Comparison of ENCODE assay signal across 12 cellular contexts in the genomic region with DNA sequence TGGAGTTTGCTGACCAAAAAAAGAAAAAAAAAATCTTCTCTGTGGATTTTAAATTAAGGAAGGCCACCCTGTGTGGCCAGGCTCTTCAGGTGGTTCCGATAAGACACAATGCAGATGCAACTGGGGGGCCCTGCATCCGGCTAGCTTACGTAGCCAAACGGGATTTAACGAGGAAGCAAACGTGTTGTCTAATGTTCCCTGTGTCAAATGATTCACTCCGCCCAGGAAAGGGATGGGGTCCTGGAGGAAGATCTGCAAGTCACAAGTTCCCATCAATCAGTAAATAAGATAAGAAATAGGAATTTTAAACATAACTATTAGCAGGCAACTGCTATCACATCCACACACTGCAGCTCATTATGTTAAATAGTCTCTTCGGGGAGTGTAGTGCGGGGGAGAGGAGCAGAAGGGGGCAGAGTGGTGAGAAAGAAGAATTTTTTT.
DNase-seq lines count a peak whose midpoint lies in the region; ATAC-seq, FAIRE-seq and TF ChIP-seq lines count a peak whose summit lies in the region.
"Had no signal": no experiment of that assay in that cellular context is flagged by ENCODE, and none has a peak within 500 bp of the region (broad histone marks: within the 10 kb centered on the region; RNA-seq: fewer than 3 reads in every experiment).

No MANE protein-coding gene starts in this region.

- H3K27ac Mint-ChIP-seq in astrocyte (ENCODE audit: unreplicated experiment) = peak overlapping the region; percentile 91

- H3K79me1 ChIP-seq in trophoblast cell (ENCODE audit: low read length) = peaks cover 2% of the 10 kb centered on the region

- peak overlapping the region; percentile 13 for H3K4me3 ChIP-seq in astrocyte (ENCODE audit: insufficient read depth, low read depth, low read length)
- peak overlapping the region; percentile 42 for H3K4me3 ChIP-seq in iPS-18a (ENCODE audit: low read length)
- no peak overlapping the region for H3K4me3 ChIP-seq in trophoblast cell (ENCODE audit: low read depth, low read length)

- H2BK12ac ChIP-seq in trophoblast cell (ENCODE audit: low read length) = no peak overlapping the region

- H3K4me1 Mint-ChIP-seq in astrocyte (ENCODE audit: low read depth, unreplicated experiment) = peaks cover 67% of the 10 kb centered on the region

- no peak overlapping the region for H3K4ac ChIP-seq in trophoblast cell (ENCODE audit: low read depth, low read length)

- no peak for TF ChIP-seq CTCF in astrocyte (IDR thresholded peaks at IDR 0.05; ENCODE audit: insufficient read depth, low read depth, low read length)

- H3K9me3 ChIP-seq in astrocyte (ENCODE audit: insufficient read depth, low read depth, low read length) (no peaks in the 10 kb centered on the region), iPS-18a (ENCODE audit: control insufficient read depth, low read depth, low read length) (no peaks in the 10 kb centered on the region), trophoblast cell (ENCODE audit: insufficient read depth, low read depth, low read length) (no peaks in the 10 kb centered on the region)

- peak overlapping the region; percentile 68 for H3K4me2 ChIP-seq in astrocyte (ENCODE audit: low read length)
- no peak overlapping the region for H3K4me2 ChIP-seq in trophoblast cell (ENCODE audit: low read length)

- no peak overlapping the region for H2BK5ac ChIP-seq in trophoblast cell (ENCODE audit: low read depth, low read length, poor library complexity)

- no peak overlapping the region for H4K12ac ChIP-seq in trophoblast cell (ENCODE audit: low read depth, low read length)

- H3K4me1 ChIP-seq in astrocyte (ENCODE audit: insufficient read depth, low read length) (peaks cover 31% of the 10 kb centered on the region), iPS-18a (ENCODE audit: control insufficient read depth, low read depth, low read length) (peaks cover 43% of the 10 kb centered on the region), trophoblast cell (ENCODE audit: control insufficient read depth in 1 of 2, insufficient read depth in 2 of 2, low read length in 2 of 2) (peaks cover 0 to 14% of the 10 kb centered on the region in 2 experiments)

- H3K79me2 ChIP-seq in astrocyte (ENCODE audit: insufficient read depth, low read length) = no peaks in the 10 kb centered on the region
- no peaks in the 10 kb centered on the region for H3K79me2 ChIP-seq in trophoblast cell (ENCODE audit: control insufficient read depth, insufficient read depth, low read length, poor library complexity)

- peaks cover 28% of the 10 kb centered on the region for H3K27me3 ChIP-seq in astrocyte (ENCODE audit: insufficient read depth, low read length)
- H3K27me3 ChIP-seq in iPS-18a (ENCODE audit: control insufficient read depth, insufficient read depth, low read length) = no peaks in the 10 kb centered on the region
- H3K27me3 ChIP-seq in trophoblast cell (ENCODE audit: insufficient read depth, low read length) = no peaks in the 10 kb centered on the region

- H3K14ac ChIP-seq in trophoblast cell (ENCODE audit: low read length) = no peak overlapping the region

- no peak overlapping the region for H2AK5ac ChIP-seq in trophoblast cell (ENCODE audit: low read length)

- FAIRE-seq in GM12891 (lab: Jason Lieb, UNC) = peak; percentile 35
- no peak for FAIRE-seq in astrocyte (lab: Jason Lieb, UNC)
- FAIRE-seq: colon had no signal

- peaks cover 5% of the 10 kb centered on the region for H3K9me3 Mint-ChIP-seq in astrocyte (ENCODE audit: unreplicated experiment)

- H4K20me1 ChIP-seq in astrocyte (ENCODE audit: insufficient read depth, low read length) = no peaks in the 10 kb centered on the region

- H4K91ac ChIP-seq in trophoblast cell (ENCODE audit: low read depth, low read length) = no peak overlapping the region

- H3K9ac ChIP-seq in astrocyte (ENCODE audit: low read length) (no peak overlapping the region), iPS-18a (ENCODE audit: low read length) (peak overlapping the region; percentile 41), trophoblast cell (ENCODE audit: low read length) (no peak overlapping the region)

- no peak overlapping the region for H2BK120ac ChIP-seq in trophoblast cell (ENCODE audit: insufficient read depth, low read length, poor library complexity)

- peak overlapping the region; percentile 13 for H4K8ac ChIP-seq in trophoblast cell (ENCODE audit: low read depth, low read length)

- peaks cover 10% of the 10 kb centered on the region for H3K27me3 Mint-ChIP-seq in astrocyte (ENCODE audit: low read depth, unreplicated experiment)

- no peak overlapping the region for H3K18ac ChIP-seq in trophoblast cell (ENCODE audit: low read length)

- DNase-seq in GM12891 (ENCODE audit: insufficient read length, low spot score) (no peak), astrocyte (ENCODE audit: low read depth) (no peak), trophoblast cell (no peak), activated gamma-delta T cell (lab: John Stamatoyannopoulos, UW) (no peak)
- DNase-seq: activated CD4-positive, alpha-beta T cell treated with anti-CD3 and anti-CD28 coated beads, Interleukin-2, amount 50 U/mL, for 48 hours; NCI-H510A treated with DMSO at 0.1 percent for 48 hours had no signal

- WGBS in trophoblast cell (ENCODE audit: extremely low coverage, insufficient coverage, insufficient read length) = no CpG with 5 or more reads among the region's 9 CpGs

- no peaks in the 10 kb centered on the region for H3K36me3 ChIP-seq in astrocyte (ENCODE audit: insufficient read depth, low read length)
- H3K36me3 ChIP-seq in iPS-18a (ENCODE audit: control insufficient read depth, low read depth, low read length) = no peaks in the 10 kb centered on the region
- H3K36me3 ChIP-seq in trophoblast cell (ENCODE audit: control insufficient read depth in 1 of 2, insufficient read depth in 2 of 2, low read length in 2 of 2) = no peaks in the 10 kb centered on the region

- H3K36me3 Mint-ChIP-seq in astrocyte (ENCODE audit: low read depth, unreplicated experiment) = peaks cover 2% of the 10 kb centered on the region

- H3K4me3 Mint-ChIP-seq in astrocyte (ENCODE audit: unreplicated experiment) = no peak overlapping the region

- H3K23ac ChIP-seq in trophoblast cell (ENCODE audit: low read length) = no peak overlapping the region

- H2AFZ ChIP-seq in astrocyte (ENCODE audit: low read depth, low read length) (no peak overlapping the region), trophoblast cell (ENCODE audit: insufficient read depth, low read length, poor library complexity) (no peak overlapping the region)

- ATAC-seq in GM18511 (IDR thresholded peaks at IDR 0.05; ENCODE audit: unreplicated experiment) (no peak), HG02840 (IDR thresholded peaks at IDR 0.05; ENCODE audit: low FRiP score, unreplicated experiment) (no peak), GM19328 (IDR thresholded peaks at IDR 0.05; ENCODE audit: unreplicated experiment) (no peak)
- ATAC-seq: left colon had no signal

- H3K27ac ChIP-seq in astrocyte (ENCODE audit: low read depth, low read length) = peak overlapping the region; percentile 28
- peak overlapping the region; percentile 73 for H3K27ac ChIP-seq in iPS-18a (ENCODE audit: low read length)
- no peak overlapping the region for H3K27ac ChIP-seq in trophoblast cell (ENCODE audit: low read depth, low read length)

- no peak for TF ChIP-seq POLR2A in GM12891 (IDR thresholded peaks at IDR 0.05; ENCODE audit: low read depth, low read length)

TF ChIP-seq in GM12891, 5 proteins besides CTCF, POLR2A, EP300 and RAD21:
- no peak for TF ChIP-seq POLR2AphosphoS5 (IDR thresholded peaks at IDR 0.05; ENCODE audit: low read depth, low read length)
- TF ChIP-seq PAX5 (IDR thresholded peaks at IDR 0.05; ENCODE audit: insufficient read depth, low read length, severe bottlenecking) = no peak
- TF ChIP-seq TAF1 (IDR thresholded peaks at IDR 0.05; ENCODE audit: low read depth, low read length) = no peak
- no peak for TF ChIP-seq SPI1 (IDR thresholded peaks at IDR 0.05; ENCODE audit: low read depth, low read length)
- TF ChIP-seq POU2F2 (IDR thresholded peaks at IDR 0.05; ENCODE audit: low read depth, low read length) = no peak
